8 cellular contexts compared by ENCODE assay signal in genomic region chr5:79858097-79858723, GRCh38.
DNase-seq lines count a peak whose midpoint lies in the region; ATAC-seq and TF ChIP-seq lines count a peak whose summit lies in the region.

No MANE protein-coding gene starts in this region.

- TF ChIP-seq CTCF in NB4 (IDR thresholded peaks at IDR 0.05; ENCODE audit: low read depth, low read length) (peak; percentile 92), VCaP (conservative IDR thresholded peaks at IDR 0.05) (peak; percentile 85)

- DNase-seq in NCI-H2107 (lab: John Stamatoyannopoulos, UW) (peak; percentile 12), NCI-H2107 treated with DMSO at 0.1 percent for 48 hours (lab: John Stamatoyannopoulos, UW; ENCODE audit: unreplicated experiment) (no peak), NB4 (ENCODE audit: low read depth) (peak; percentile 70), T47D (ENCODE audit: low read depth in 1 of 2, low spot score in 1 of 2) (peak; percentile 21 to 75), iris pigment epithelial cell (ENCODE audit: low read depth) (peak; percentile 44)
- DNase-seq in stimulated activated CD4-positive, alpha-beta T cell treated with anti-CD3 and anti-CD28 coated beads, Interleukin-15, amount 100 ng/mL, for 48 hours (ENCODE audit: low read depth in 2 of 2), result peak; percentile 44 to 80

- ATAC-seq in GM21381 (IDR thresholded peaks at IDR 0.05; ENCODE audit: unreplicated experiment), result no peak

- H3K27ac ChIP-seq in VCaP, result no peak overlapping the region

- in situ Hi-C loops in T47D (cut with HindIII; ENCODE audit: low pct_unique_long_range_greater_than_20kb, low sequenced_read_pairs), result no loop called here

- H3K4me3 ChIP-seq in NB4 (ENCODE audit: low read depth, low read length), result no peak overlapping the region

- TF ChIP-seq POLR2A in NB4 (IDR thresholded peaks at IDR 0.05; ENCODE audit: extremely low read depth, insufficient read length), result no peak
